ENCODE assay signal across 8 cellular contexts in genomic region chr7:139340037-139340807, GRCh38. TPM values are rescaled to one million over a fixed set of nuclear protein-coding genes. Genes with fewer than 3 reads are reported as not detected.
DNase-seq lines count a peak whose midpoint lies in the region; ATAC-seq, FAIRE-seq and TF ChIP-seq lines count a peak whose summit lies in the region.

No MANE protein-coding gene starts in this region.

- FAIRE-seq in GM18507 (lab: Jason Lieb, UNC): peak; percentile 99

- H3K27ac ChIP-seq in rectal smooth muscle tissue (ENCODE audit: low read depth, low read length) (peak overlapping the region; percentile 95), aorta (ENCODE audit: low read depth in 1 of 2, low read length in 2 of 2) (peak overlapping the region; percentile 87 to 95)

- in situ Hi-C loops in astrocyte of the cerebellum (cut with HindIII; ENCODE audit: low sequenced_read_pairs): no loop called here

- intact Hi-C loops in aorta (cut with DNase I): loop anchor here (2.0 kb wide), 2 partner anchors 19 to 109 kb away; partner anchors contain the start of genes LUC7L2 (in 1 of the 2) and UBN2 (in 1 of the 2)

- no peaks in the 10 kb centered on the region for H3K36me3 ChIP-seq in rectal smooth muscle tissue (ENCODE audit: control insufficient read depth, insufficient read depth, low read length)
- no peaks in the 10 kb centered on the region for H3K36me3 ChIP-seq in aorta (ENCODE audit: control insufficient read depth in 1 of 2, insufficient read depth in 2 of 2, low read length in 1 of 2)

- ATAC-seq in HG03025 (IDR thresholded peaks at IDR 0.05; ENCODE audit: low FRiP score, unreplicated experiment) (peak; percentile 83), aorta (ENCODE audit: low FRiP score) (peak; percentile 94)

- peak; percentile 86 for DNase-seq in GM18507 (ENCODE audit: extremely low spot score, insufficient read length, low read depth)
- DNase-seq in NCI-H2029 (lab: John Stamatoyannopoulos, UW): peak; percentile 100
- DNase-seq in T-helper 9 cell: peak; percentile 94
- DNase-seq in astrocyte of the cerebellum (ENCODE audit: low read depth): peak; percentile 100
- peak; percentile 95 for DNase-seq in hepatic stellate cell (ENCODE audit: low spot score)
- peak; percentile 98 to 99 for DNase-seq in aorta

- H3K4me1 ChIP-seq in rectal smooth muscle tissue (ENCODE audit: control insufficient read depth, insufficient read depth, low read length) (peaks cover 6% of the 10 kb centered on the region), aorta (ENCODE audit: control insufficient read depth in 1 of 2, insufficient read depth in 2 of 2, low read length in 2 of 2) (no peaks in the 10 kb centered on the region)

- peak overlapping the region; percentile 93 for H3K4me3 ChIP-seq in astrocyte of the cerebellum (ENCODE audit: low read depth, low read length)
- peak overlapping the region; percentile 91 for H3K4me3 ChIP-seq in rectal smooth muscle tissue (ENCODE audit: low read length)
- H3K4me3 ChIP-seq in aorta (ENCODE audit: low read length in 2 of 2): peak overlapping the region; percentile 58 to 63

- no peaks in the 10 kb centered on the region for H3K9me3 ChIP-seq in aorta (ENCODE audit: control insufficient read depth, low read length)

- peak overlapping the region; percentile 95 for H3K9ac ChIP-seq in rectal smooth muscle tissue (ENCODE audit: low read length)

- peak; percentile 78 for TF ChIP-seq CTCF in astrocyte of the cerebellum (IDR thresholded peaks at IDR 0.05; ENCODE audit: low read depth, low read length, missing control alignments)

- 2 to 3% methylated on average over 64 to 66 of the region's 66 CpGs for WGBS in aorta, 2 donors

- H3K27me3 ChIP-seq in rectal smooth muscle tissue (ENCODE audit: control insufficient read depth, insufficient read depth, low read length) (no peaks in the 10 kb centered on the region), aorta (ENCODE audit: control insufficient read depth in 1 of 2, insufficient read depth in 2 of 2, low read length in 1 of 2) (no peaks in the 10 kb centered on the region)

RNA-seq across cellular contexts. Expression of gene FMC1, which starts 0.9 kb away (rescaled TPM):
- total RNA-seq in aorta: 1 to 10 TPM; 6.9 to 9.6 TPM
- 10 to 100 TPM; 24.4 to 28.3 TPM for polyA plus RNA-seq in aorta

RNA-seq across cellular contexts. Expression of gene LUC7L2, which starts 19.5 kb away (rescaled TPM):
- 100 to 1,000 TPM; 103 to 121 TPM for total RNA-seq in aorta
- polyA plus RNA-seq in aorta: 10 to 100 TPM; 37.4 to 79.7 TPM

Comparison
In these comparisons a context has a peak if more than half of its experiments do, and no peak if none do; other contexts are left out.
1. Peak in every context shown above with its lines: DNase-seq, ATAC-seq, H3K4me3 ChIP-seq and H3K27ac ChIP-seq.